17 cellular contexts compared by ENCODE assay signal in the genomic region with DNA sequence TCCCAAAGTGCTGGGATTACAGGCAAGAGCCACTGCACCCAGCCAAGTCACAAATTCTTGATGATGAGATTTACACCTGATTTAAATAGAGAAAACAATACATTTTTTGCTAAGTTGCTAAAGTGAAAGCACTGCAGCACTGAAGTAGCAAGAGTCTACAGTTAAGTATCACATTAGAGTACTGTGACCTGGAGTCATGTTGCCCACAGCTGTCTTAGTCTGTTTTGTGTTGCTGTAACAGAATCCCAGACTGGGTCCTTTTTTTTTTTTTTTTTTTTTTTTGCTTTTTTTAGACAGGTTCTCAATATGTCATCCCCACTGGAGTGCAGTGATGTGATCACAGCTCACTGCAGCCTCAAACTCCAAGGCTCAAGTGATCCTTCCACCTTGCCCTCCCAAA. TPM values are rescaled to one million over a fixed set of nuclear protein-coding genes. Genes with fewer than 3 reads are reported as not detected.
DNase-seq lines count a peak whose midpoint lies in the region; ATAC-seq, FAIRE-seq and TF ChIP-seq lines count a peak whose summit lies in the region.
"Had no signal": no experiment of that assay in that cellular context is flagged by ENCODE, and none has a peak within 500 bp of the region (broad histone marks: within the 10 kb centered on the region; RNA-seq: fewer than 3 reads in every experiment).

No MANE protein-coding gene starts in this region.

- TF ChIP-seq CTCF in endothelial cell of umbilical vein (IDR thresholded peaks at IDR 0.05; ENCODE audit: extremely low read depth in 1 of 2, insufficient read depth in 1 of 2, low read depth in 1 of 2, low read length in 2 of 2) (no peak), nephron progenitor cell (IDR thresholded peaks at IDR 0.05) (no peak), mammary epithelial cell (conservative IDR thresholded peaks at IDR 0.05 in 1 of 2, IDR thresholded peaks at IDR 0.05 in 1 of 2; ENCODE audit: extremely low read depth in 1 of 2, insufficient read depth in 1 of 2, low read depth in 1 of 2, low read length in 2 of 2) (no peak)

- no peaks in the 10 kb centered on the region for H3K27me3 ChIP-seq in endothelial cell of umbilical vein (ENCODE audit: control insufficient read depth in 2 of 2, insufficient read depth in 2 of 2, low read length in 2 of 2)
- no peaks in the 10 kb centered on the region for H3K27me3 ChIP-seq in mammary epithelial cell (ENCODE audit: insufficient read depth, low read length)

- no peaks in the 10 kb centered on the region for H3K79me2 ChIP-seq in endothelial cell of umbilical vein (ENCODE audit: control insufficient read depth, insufficient read depth, low read length)
- no peaks in the 10 kb centered on the region for H3K79me2 ChIP-seq in mammary epithelial cell (ENCODE audit: insufficient read depth, low read length)

- in situ Hi-C loops in mammary epithelial cell (cut with MboI; ENCODE audit: low sequenced_read_pairs in 2 of 2), result no loop called here

- H3K27ac ChIP-seq in endothelial cell of umbilical vein (ENCODE audit: insufficient read depth, low read depth, low read length), result no peak overlapping the region
- no peak overlapping the region for H3K27ac ChIP-seq in mammary epithelial cell (ENCODE audit: insufficient read depth, low read depth, low read length)
- H3K27ac ChIP-seq: KMS-11 had no signal

- no peaks in the 10 kb centered on the region for H3K36me3 Mint-ChIP-seq in nephron progenitor cell (ENCODE audit: low read depth)
- H3K36me3 Mint-ChIP-seq: CD8-positive, alpha-beta T cell had no signal

- dilution Hi-C loops in endothelial cell of umbilical vein (cut with MboI; ENCODE audit: extremely low pct_ligation_motif_present, low sequenced_read_pairs), result no loop called here
- dilution Hi-C loops in mammary epithelial cell (cut with HindIII; ENCODE audit: low sequenced_read_pairs), result no loop called here

- no peak for TF ChIP-seq POLR2A in endothelial cell of umbilical vein (IDR thresholded peaks at IDR 0.05; ENCODE audit: low read depth, low read length)

- H3K4me2 ChIP-seq in endothelial cell of umbilical vein (ENCODE audit: insufficient read depth, low read length) (no peak overlapping the region), mammary epithelial cell (ENCODE audit: insufficient read depth, low read depth, low read length) (no peak overlapping the region)
- H3K4me2 ChIP-seq: KMS-11 had no signal

- POLR2A ChIA-PET in endothelial cell of umbilical vein (lab: Charles Lee), result interaction anchor here (0.7 kb wide), 1 partner anchor 338 kb away, joined by 4 read pairs; no protein-coding TSS in a partner anchor

- no peak overlapping the region for H3K4me3 Mint-ChIP-seq in nephron progenitor cell
- H3K4me3 Mint-ChIP-seq: CD8-positive, alpha-beta T cell had no signal

- ATAC-seq in GM21529 (IDR thresholded peaks at IDR 0.05; ENCODE audit: unreplicated experiment) (no peak), HG02884 (IDR thresholded peaks at IDR 0.05; ENCODE audit: unreplicated experiment) (no peak)
- ATAC-seq: CD8-positive, alpha-beta T cell; HepG2 had no signal

- H3K9me3 Mint-ChIP-seq in nephron progenitor cell, result no peaks in the 10 kb centered on the region
- H3K9me3 Mint-ChIP-seq: CD8-positive, alpha-beta T cell; HFFc6 had no signal

- no peak overlapping the region for H2AFZ ChIP-seq in endothelial cell of umbilical vein (ENCODE audit: low read depth, low read length)
- H2AFZ ChIP-seq in mammary epithelial cell (ENCODE audit: low read depth, low read length), result no peak overlapping the region

- peak overlapping the region; percentile 34 for H3K27ac Mint-ChIP-seq in nephron progenitor cell
- H3K27ac Mint-ChIP-seq: CD8-positive, alpha-beta T cell; HFFc6 had no signal

- FAIRE-seq in endothelial cell of umbilical vein (lab: Jason Lieb, UNC), result no peak
- FAIRE-seq: D721Med, HepG2, RCC 7860 had no signal

- H3K27me3 Mint-ChIP-seq in nephron progenitor cell (ENCODE audit: low read depth, poor library complexity), result no peaks in the 10 kb centered on the region
- H3K27me3 Mint-ChIP-seq: B cell had no signal

- no peaks in the 10 kb centered on the region for H3K4me1 Mint-ChIP-seq in nephron progenitor cell

- H3K9ac ChIP-seq in endothelial cell of umbilical vein (replicated peaks; ENCODE audit: extremely low read depth, insufficient read depth, low read length) (no peak overlapping the region), mammary epithelial cell (ENCODE audit: insufficient read depth, low read length) (no peak overlapping the region)
- H3K9ac ChIP-seq: KMS-11 had no signal

- intact Hi-C loops in endothelial cell of umbilical vein (cut with micrococcal nuclease) (no loop called here), mammary epithelial cell (cut with micrococcal nuclease) (no loop called here)

- H3K4me1 ChIP-seq in endothelial cell of umbilical vein (ENCODE audit: control insufficient read depth, extremely low read depth, insufficient read depth, low read length), result peaks cover 7% of the 10 kb centered on the region
- no peaks in the 10 kb centered on the region for H3K4me1 ChIP-seq in mammary epithelial cell (ENCODE audit: insufficient read depth, low read length)

- H3K36me3 ChIP-seq in endothelial cell of umbilical vein (ENCODE audit: control insufficient read depth in 2 of 2, extremely low read depth in 1 of 2, insufficient read depth in 2 of 2, low read length in 2 of 2) (no peaks in the 10 kb centered on the region), mammary epithelial cell (ENCODE audit: insufficient read depth, low read length) (no peaks in the 10 kb centered on the region)

- CTCF ChIA-PET in endothelial cell of umbilical vein (lab: Charles Lee), result interaction anchor here (1.3 kb wide), 1 partner anchor 84 kb away, joined by 3 read pairs; no protein-coding TSS in a partner anchor
- CTCF ChIA-PET in mammary epithelial cell (lab: Charles Lee; ENCODE audit: low non-redundant PET), result no interaction called here

- DNase-seq in LHCN-M2 (ENCODE audit: low read depth) (peak; percentile 80), NCI-H2171 (lab: John Stamatoyannopoulos, UW) (peak; percentile 74), endothelial cell of umbilical vein (ENCODE audit: low read depth, low spot score) (peak; percentile 13), nephron progenitor cell (no peak), mammary epithelial cell (no peak)
- DNase-seq: CD8-positive, alpha-beta T cell; HFFc6; NCI-H2029; NCI-H446; NCI-H774 had no signal

- H4K20me1 ChIP-seq in endothelial cell of umbilical vein (replicated peaks; ENCODE audit: control insufficient read depth, extremely low read depth, insufficient read depth, low read length) (no peaks in the 10 kb centered on the region), mammary epithelial cell (ENCODE audit: insufficient read depth, low read length) (no peaks in the 10 kb centered on the region)

- BruUV-seq in endothelial cell of umbilical vein (replicated peaks; lab: Mats Ljungman, UMichigan) (no TSS peak), mammary epithelial cell (replicated peaks; lab: Mats Ljungman, UMichigan) (no TSS peak)

- H3K4me3 ChIP-seq in endothelial cell of umbilical vein (replicated peaks in 1 of 3; ENCODE audit: insufficient read depth in 1 of 3, low read depth in 1 of 3, low read length in 3 of 3) (no peak overlapping the region), mammary epithelial cell (replicated peaks in 1 of 3; ENCODE audit: insufficient read depth in 1 of 3, low read depth in 2 of 3, low read length in 3 of 3) (no peak overlapping the region)

- H3K9me1 ChIP-seq in endothelial cell of umbilical vein (replicated peaks; ENCODE audit: control insufficient read depth, extremely low read depth, insufficient read depth, low read length), result no peaks in the 10 kb centered on the region

- no peaks in the 10 kb centered on the region for H3K9me3 ChIP-seq in endothelial cell of umbilical vein (replicated peaks; ENCODE audit: control insufficient read depth, insufficient read depth, low read length)
- H3K9me3 ChIP-seq in mammary epithelial cell (replicated peaks; ENCODE audit: insufficient read depth, low read length), result no peaks in the 10 kb centered on the region

TF ChIP-seq in endothelial cell of umbilical vein, 7 proteins besides CTCF, POLR2A, EP300 and RAD21:
- TF ChIP-seq GATA2 (IDR thresholded peaks at IDR 0.05; ENCODE audit: insufficient read depth, insufficient read length, low read depth, low read length), result no peak
- TF ChIP-seq EZH2 (IDR thresholded peaks at IDR 0.05; ENCODE audit: borderline replicate concordance, low read depth, low read length, severe bottlenecking), result no peak
- TF ChIP-seq MYC (IDR thresholded peaks at IDR 0.05; ENCODE audit: low read depth, low read length), result no peak

RNA-seq across cellular contexts. Expression of a gene that starts 23.2 kb away (rescaled TPM):
- 42.7 and 46.2 TPM in 2 replicates for total RNA-seq in LHCN-M2 (2014; rRNA removed)
- 14.1 TPM for polyA plus RNA-seq in LHCN-M2 (2012)
- 61.9 and 62.6 TPM in 2 replicates for total RNA-seq in endothelial cell of umbilical vein
- polyA plus RNA-seq in endothelial cell of umbilical vein, result 22.2 and 30.3 TPM in 2 replicates
- polyA plus RNA-seq in endothelial cell of umbilical vein (2011; cell fraction: cytosol; rRNA removed), result 23.5 and 24.5 TPM in 2 replicates
- 26.2 and 28.2 TPM in 2 replicates for polyA plus RNA-seq in endothelial cell of umbilical vein (2011; cell fraction: nucleus; rRNA removed)
- polyA plus RNA-seq in endothelial cell of umbilical vein (2012), result 28.2 and 41.8 TPM in 2 replicates
- polyA minus RNA-seq in endothelial cell of umbilical vein, result 134 TPM in 2 replicates
- 28.9 TPM for polyA minus RNA-seq in endothelial cell of umbilical vein (2011; cell fraction: cytosol; rRNA and poly(A)+ RNA removed)
- 36.2 and 51.3 TPM in 2 replicates for polyA minus RNA-seq in endothelial cell of umbilical vein (2011; cell fraction: nucleus; rRNA and poly(A)+ RNA removed)
- 100 to 1,000 TPM in 1 of 2 donors, 10 to 100 TPM in 1; 52.3 to 201 TPM for total RNA-seq in mammary epithelial cell
- 35.7 TPM for polyA plus RNA-seq in mammary epithelial cell
- 110 TPM for polyA minus RNA-seq in mammary epithelial cell

Comparison
In these comparisons a context has a peak if more than half of its experiments do, and no peak if none do; other contexts are left out.
1. DNase-seq: peak in LHCN-M2 (single experiment), NCI-H2171 (single experiment) and endothelial cell of umbilical vein (single experiment); none in nephron progenitor cell (single experiment) and mammary epithelial cell (single experiment).